2 cellular contexts compared by ENCODE assay signal in genomic region chr2:70061317-70061716, GRCh38.
A peak's percentile ranks its signal among the peaks of the same experiment; 100 is the strongest.
TF ChIP-seq lines count a peak whose summit lies in the region.

No MANE protein-coding gene starts in this region.

TF ChIP-seq in liver, 16 proteins besides CTCF, POLR2A, EP300 and RAD21:
- TF ChIP-seq TAF1 (conservative IDR thresholded peaks at IDR 0.05) (no peak), RXRA (IDR thresholded peaks at IDR 0.05) (peak; percentile 16 to 35), HNF4G (IDR thresholded peaks at IDR 0.05) (no peak), ATF3 (IDR thresholded peaks at IDR 0.05) (no peak), HNF4A (conservative IDR thresholded peaks at IDR 0.05) (no peak), YY1 (IDR thresholded peaks at IDR 0.05) (no peak), JUND (IDR thresholded peaks at IDR 0.05) (no peak), SP1 (IDR thresholded peaks at IDR 0.05) (no peak)

TF ChIP-seq in HepG2, 621 proteins besides CTCF, POLR2A, EP300 and RAD21:
- TF ChIP-seq ZNF644 (CRISPR knock-in tag; IDR thresholded peaks at IDR 0.05; ENCODE audit: low read depth) (no peak), IRF2 (CRISPR knock-in tag; IDR thresholded peaks at IDR 0.05) (no peak), NONO (IDR thresholded peaks at IDR 0.05) (no peak), NONO (CRISPR knock-in tag; conservative IDR thresholded peaks at IDR 0.05) (no peak), SMAD9 (CRISPR knock-in tag; IDR thresholded peaks at IDR 0.05) (no peak), NR0B2 (CRISPR knock-in tag; IDR thresholded peaks at IDR 0.05) (no peak), ZNF740 (CRISPR knock-in tag; IDR thresholded peaks at IDR 0.05) (no peak), ZNF230 (CRISPR knock-in tag; IDR thresholded peaks at IDR 0.05) (no peak), MEIS2 (CRISPR knock-in tag; IDR thresholded peaks at IDR 0.05) (no peak), TFE3 (CRISPR knock-in tag; IDR thresholded peaks at IDR 0.05) (no peak), HNF1B (CRISPR knock-in tag; IDR thresholded peaks at IDR 0.05) (no peak), EEA1 (CRISPR knock-in tag; IDR thresholded peaks at IDR 0.05; ENCODE audit: borderline replicate concordance) (no peak), TBP (CRISPR knock-in tag; IDR thresholded peaks at IDR 0.05) (no peak), ZFP1 (CRISPR knock-in tag; IDR thresholded peaks at IDR 0.05) (no peak), ZNF17 (CRISPR knock-in tag; IDR thresholded peaks at IDR 0.05) (no peak), NR3C1 (CRISPR knock-in tag; IDR thresholded peaks at IDR 0.05) (no peak), GATA4 (IDR thresholded peaks at IDR 0.05; ENCODE audit: borderline replicate concordance, low read depth) (no peak), ZNF749 (CRISPR knock-in tag; IDR thresholded peaks at IDR 0.05; ENCODE audit: borderline replicate concordance) (no peak), SALL1 (CRISPR knock-in tag; IDR thresholded peaks at IDR 0.05) (no peak), ZNF335 (CRISPR knock-in tag; IDR thresholded peaks at IDR 0.05) (no peak), ZNF251 (CRISPR knock-in tag; IDR thresholded peaks at IDR 0.05) (no peak)
